In genomic region chrX:43065978-43066377, GRCh38 we compare ENCODE assay signal across 28 cellular contexts.
"Had no signal": no experiment of that assay in that cellular context is flagged by ENCODE, and none has a peak within 500 bp of the region (broad histone marks: within the 10 kb centered on the region; RNA-seq: fewer than 3 reads in every experiment).

No MANE protein-coding gene starts in this region.

- H3K4me1 ChIP-seq: body of pancreas, pancreas, psoas muscle, stomach, thyroid gland, upper lobe of left lung had no signal

- H3K9me3 Mint-ChIP-seq: effector memory CD8-positive, alpha-beta T cell; stimulated activated memory B cell treated with anti-CD40 and anti-IgM and Interleukin-4, amounts not matched to agents 10 μg/mL and 1 μg/mL and 100 μg/mL, for 72 hours had no signal

- H3K36me3 Mint-ChIP-seq: activated naive CD4-positive, alpha-beta T cell treated with anti-CD3 and anti-CD28 coated beads, Interleukin-2, amount 50 U/mL, for 72 hours; memory B cell; stimulated activated memory B cell treated with anti-CD40 and anti-IgM and Interleukin-4, amounts not matched to agents 10 μg/mL and 1 μg/mL and 100 μg/mL, for 72 hours had no signal

- H3K4me2 ChIP-seq: smooth muscle cell had no signal

- ATAC-seq: activated naive CD4-positive, alpha-beta T cell treated with anti-CD3 and anti-CD28 coated beads, Interleukin-2, amount 50 U/mL, for 72 hours; activated T-cell treated with anti-CD3 and anti-CD28 coated beads, Interleukin-2, amount 50 U/mL, for 72 hours; body of pancreas; effector memory CD8-positive, alpha-beta T cell; esophagus mucosa; foreskin keratinocyte; naive thymus-derived CD4-positive, alpha-beta T cell; pancreas; psoas muscle; stimulated activated memory B cell treated with anti-CD40 and anti-IgM and Interleukin-4, amounts not matched to agents 10 μg/mL and 1 μg/mL and 100 μg/mL, for 72 hours had no signal

- H3K4me1 Mint-ChIP-seq: naive thymus-derived CD4-positive, alpha-beta T cell; stimulated activated memory B cell treated with anti-CD40 and anti-IgM and Interleukin-4, amounts not matched to agents 10 μg/mL and 1 μg/mL and 100 μg/mL, for 72 hours had no signal

- H3K27ac Mint-ChIP-seq: activated naive CD4-positive, alpha-beta T cell treated with anti-CD3 and anti-CD28 coated beads, Interleukin-2, amount 50 U/mL, for 72 hours; activated T-cell treated with anti-CD3 and anti-CD28 coated beads, Interleukin-2, amount 50 U/mL, for 72 hours; memory B cell; naive thymus-derived CD4-positive, alpha-beta T cell; stimulated activated memory B cell treated with anti-CD40 and anti-IgM and Interleukin-4, amounts not matched to agents 10 μg/mL and 1 μg/mL and 100 μg/mL, for 72 hours had no signal

- H3K27ac ChIP-seq: body of pancreas, coronary artery, foreskin keratinocyte, pancreas, psoas muscle, stomach, thyroid gland, upper lobe of left lung had no signal

- DNase-seq: activated CD4-positive, alpha-beta T cell treated with anti-CD3 and anti-CD28 coated beads for 4 hours; activated CD4-positive, alpha-beta T cell treated with anti-CD3 and anti-CD28 coated beads, Interleukin-2, amount 50 U/mL, for 4 hours; activated CD4-positive, CD25-positive, alpha-beta regulatory T cell; activated naive CD4-positive, alpha-beta T cell; activated T-cell treated with anti-CD3 and anti-CD28 coated beads for 4 hours; activated T-cell treated with anti-CD3 and anti-CD28 coated beads, Interleukin-2, amount 50 U/mL, for 72 hours; anterior cingulate cortex; body of pancreas; effector memory CD8-positive, alpha-beta T cell; midbrain; naive thymus-derived CD4-positive, alpha-beta T cell; nucleus accumbens; pancreas; psoas muscle; stimulated activated CD4-positive, alpha-beta T cell treated with anti-CD3 and anti-CD28 coated beads, Interleukin-1b, Interleukin-23, amount 100 ng/mL, for 48 hours; stimulated activated CD4-positive, alpha-beta T cell treated with anti-CD3 and anti-CD28 coated beads, Interleukin-4, amount 100 ng/mL, for 4 hours; stimulated activated CD8-positive, alpha-beta memory T cell treated with anti-CD3 and anti-CD28 coated beads, Interleukin-4, amount 100 ng/mL, for 48 hours; stomach; thyroid gland; upper lobe of left lung had no signal

- H3K4me3 ChIP-seq: body of pancreas, coronary artery, pancreas, psoas muscle, smooth muscle cell, stomach, thyroid gland, upper lobe of left lung had no signal

- H3K36me3 ChIP-seq: pancreas, stomach, thyroid gland, upper lobe of left lung had no signal

- H3K27me3 Mint-ChIP-seq: effector memory CD8-positive, alpha-beta T cell; memory B cell; naive thymus-derived CD4-positive, alpha-beta T cell; stimulated activated memory B cell treated with anti-CD40 and anti-IgM and Interleukin-4, amounts not matched to agents 10 μg/mL and 1 μg/mL and 100 μg/mL, for 72 hours had no signal

- H3K9me3 ChIP-seq: body of pancreas, pancreas, psoas muscle, stomach, thyroid gland, upper lobe of left lung had no signal

- H3K27me3 ChIP-seq: body of pancreas, foreskin keratinocyte, stomach, thyroid gland, upper lobe of left lung had no signal

- FAIRE-seq: islet of Langerhans had no signal

- H3K4me3 Mint-ChIP-seq: activated T-cell treated with anti-CD3 and anti-CD28 coated beads, Interleukin-2, amount 50 U/mL, for 72 hours; effector memory CD8-positive, alpha-beta T cell; memory B cell; naive thymus-derived CD4-positive, alpha-beta T cell; stimulated activated memory B cell treated with anti-CD40 and anti-IgM and Interleukin-4, amounts not matched to agents 10 μg/mL and 1 μg/mL and 100 μg/mL, for 72 hours had no signal
